In the genomic region with DNA sequence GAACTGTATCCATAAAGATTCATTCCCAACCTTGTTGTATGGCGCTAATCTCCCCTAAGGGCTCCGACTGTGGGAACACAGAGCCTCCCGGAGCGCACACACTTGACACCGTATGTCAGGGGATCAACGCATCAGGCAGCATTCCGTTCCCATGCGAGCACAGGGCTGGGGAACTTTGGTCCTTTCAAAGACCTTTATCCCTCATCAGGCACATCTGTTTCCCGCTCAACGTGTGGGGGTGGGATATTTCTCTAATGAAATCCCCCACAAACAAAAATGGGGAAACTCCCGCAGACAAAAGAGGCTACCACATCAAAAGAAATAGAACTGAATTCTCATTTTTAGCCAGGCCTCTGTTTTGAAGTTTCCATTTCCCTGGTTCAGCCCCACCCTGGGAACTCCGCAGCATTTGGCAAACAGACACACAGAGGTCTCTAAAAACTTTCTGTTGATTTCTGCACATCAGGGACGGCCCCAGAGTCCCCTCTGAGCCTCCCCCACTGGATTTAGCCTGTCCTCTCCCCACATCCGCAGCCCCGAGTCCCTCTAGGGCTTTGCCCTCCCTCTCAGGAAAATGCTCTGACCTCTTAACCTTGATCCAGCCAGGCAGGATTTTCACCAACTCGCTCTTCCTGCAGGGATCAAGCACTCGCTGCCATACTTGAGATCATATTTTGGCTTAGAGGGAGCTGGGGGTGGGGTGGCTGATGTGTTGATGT, we compare ENCODE assay signal across 9 cellular contexts. TPM values are rescaled to one million over a fixed set of nuclear protein-coding genes. Genes with fewer than 3 reads are reported as not detected.
DNase-seq lines count a peak whose midpoint lies in the region; ATAC-seq and TF ChIP-seq lines count a peak whose summit lies in the region.
"Had no signal": no experiment of that assay in that cellular context is flagged by ENCODE, and none has a peak within 500 bp of the region (broad histone marks: within the 10 kb centered on the region; RNA-seq: fewer than 3 reads in every experiment).

No MANE protein-coding gene starts in this region.

- no peak for TF ChIP-seq POLR2A in breast epithelium (IDR thresholded peaks at IDR 0.05)

- H3K79me2 ChIP-seq in Karpas-422 (ENCODE audit: low read length) = no peaks in the 10 kb centered on the region

- H3K9me2 ChIP-seq in Karpas-422 (replicated peaks; ENCODE audit: insufficient read depth, low read length) = no peaks in the 10 kb centered on the region

- H3K4me3 ChIP-seq in breast epithelium = peak overlapping the region in 1 of 3 donors; percentile 25
- no peak overlapping the region for H3K4me3 ChIP-seq in lung
- H3K4me3 ChIP-seq in Karpas-422 (ENCODE audit: low read length) = no peak overlapping the region

- peak; percentile 43 for ATAC-seq in lung (ENCODE audit: insufficient read depth, low FRiP score)
- ATAC-seq in GM18870 (IDR thresholded peaks at IDR 0.05; ENCODE audit: unreplicated experiment) = no peak

- H3K36me3 ChIP-seq in breast epithelium = no peaks in the 10 kb centered on the region
- H3K36me3 ChIP-seq in lung (ENCODE audit: control insufficient read depth in 2 of 2, insufficient read depth in 2 of 2, low read length in 2 of 2) = no peaks in the 10 kb centered on the region
- no peaks in the 10 kb centered on the region for H3K36me3 ChIP-seq in Karpas-422 (ENCODE audit: insufficient read depth, low read length)

- no peaks in the 10 kb centered on the region for H4K20me1 ChIP-seq in Karpas-422 (ENCODE audit: insufficient read depth, low read depth, low read length)

- no peak overlapping the region for H3K4me2 ChIP-seq in Karpas-422 (ENCODE audit: low read depth, low read length, poor library complexity, severe bottlenecking)

- peaks cover 12 to 16% of the 10 kb centered on the region in 2 donors for H3K4me1 ChIP-seq in breast epithelium
- peaks cover 0 to 3% of the 10 kb centered on the region in 2 donors for H3K4me1 ChIP-seq in lung (ENCODE audit: control insufficient read depth in 2 of 2, insufficient read depth in 2 of 2, low read length in 2 of 2)
- H3K4me1 ChIP-seq in Karpas-422 (ENCODE audit: low read length) = no peaks in the 10 kb centered on the region

- no peak overlapping the region for H2AFZ ChIP-seq in Karpas-422 (ENCODE audit: low read length)

- H3K9ac ChIP-seq in Karpas-422 (ENCODE audit: low read length) = no peak overlapping the region

- H3K27ac ChIP-seq in breast epithelium (peak overlapping the region; percentile 79 to 90), lung (ENCODE audit: low read depth in 1 of 2, low read length in 1 of 2) (peak overlapping the region in 1 of 2 donors; percentile 21), Karpas-422 (ENCODE audit: low read length) (no peak overlapping the region)

- H3K27me3 ChIP-seq in breast epithelium (no peaks in the 10 kb centered on the region), lung (ENCODE audit: control insufficient read depth, insufficient read depth) (no peaks in the 10 kb centered on the region), Karpas-422 (ENCODE audit: low read length) (no peaks in the 10 kb centered on the region)

- 57 to 75% methylated on average over 17 of the region's 17 CpGs for WGBS in lung, 2 donors

- intact Hi-C loops in breast epithelium (cut with DNase I; ENCODE audit: low total_unique reads) = no loop called here

- peak; percentile 24 for DNase-seq in stimulated activated CD4-positive, alpha-beta T cell treated with anti-CD3 and anti-CD28 coated beads, Interleukin-15, amount 100 ng/mL, for 24 hours
- no peak for DNase-seq in stimulated activated CD4-positive, alpha-beta T cell treated with anti-CD3 and anti-CD28 coated beads, Interleukin-12 subunit alpha, Interleukin-12 subunit beta, amount 100 ng/mL, for 4 hours
- DNase-seq in breast epithelium (ENCODE audit: low spot score in 2 of 2) = no peak
- no peak for DNase-seq in lung (ENCODE audit: low spot score)
- no peak for DNase-seq in HK-2 (ENCODE audit: unreplicated experiment)
- no peak for DNase-seq in DMS 273 (lab: John Stamatoyannopoulos, UW; ENCODE audit: unreplicated experiment)
- no peak for DNase-seq in Karpas-422
- DNase-seq: NCI-H2029 treated with DMSO at 0.1 percent for 48 hours had no signal

- H3K9me3 ChIP-seq in breast epithelium = no peaks in the 10 kb centered on the region
- H3K9me3 ChIP-seq in lung (ENCODE audit: control insufficient read depth in 2 of 2, insufficient read depth in 1 of 2, low read length in 1 of 2) = no peaks in the 10 kb centered on the region
- no peaks in the 10 kb centered on the region for H3K9me3 ChIP-seq in Karpas-422 (ENCODE audit: low read length)

- TF ChIP-seq CTCF in breast epithelium (IDR thresholded peaks at IDR 0.05) = no peak
- no peak for TF ChIP-seq CTCF in lung (IDR thresholded peaks at IDR 0.05; ENCODE audit: control extremely low read depth, extremely low read depth)

RNA-seq across cellular contexts. Expression of a gene that starts 6.5 kb away (rescaled TPM):
- total RNA-seq in breast epithelium (not detected), lung (not detected)
- polyA plus RNA-seq in lung = under 1 TPM; 0.08 to 0.10 TPM
- total RNA-seq in Karpas-422 (2014; rRNA removed; shearing (Covaris generic); ENCODE audit: low replicate concordance) = not detected in 2 replicates

RNA-seq across cellular contexts. Expression of a gene that starts 29.2 kb away (rescaled TPM):
- total RNA-seq in breast epithelium = under 1 TPM in 2 of 3 donors, not detected in 1; 0.73 to 0.96 TPM
- total RNA-seq in lung = 10 to 100 TPM in 1 of 2 donors, under 1 TPM in 1; 0.80 to 12.5 TPM
- under 1 TPM; 0.31 to 0.66 TPM for polyA plus RNA-seq in lung
- not detected in 2 replicates for total RNA-seq in Karpas-422 (2014; rRNA removed; shearing (Covaris generic); ENCODE audit: low replicate concordance)

RNA-seq across cellular contexts. Expression of a gene that starts 58.1 kb away (rescaled TPM):
- total RNA-seq in breast epithelium (1 to 10 TPM in 1 of 3 donors, under 1 TPM in 1, not detected in 1; 0.98 to 2.0 TPM), lung (1 to 10 TPM in 1 of 2 donors, under 1 TPM in 1; 0.55 to 1.7 TPM)
- polyA plus RNA-seq in lung = 1 to 10 TPM in 1 of 2 donors, under 1 TPM in 1; 0.65 to 2.3 TPM
- not detected in 2 replicates for total RNA-seq in Karpas-422 (2014; rRNA removed; shearing (Covaris generic); ENCODE audit: low replicate concordance)
